In the genomic region with DNA sequence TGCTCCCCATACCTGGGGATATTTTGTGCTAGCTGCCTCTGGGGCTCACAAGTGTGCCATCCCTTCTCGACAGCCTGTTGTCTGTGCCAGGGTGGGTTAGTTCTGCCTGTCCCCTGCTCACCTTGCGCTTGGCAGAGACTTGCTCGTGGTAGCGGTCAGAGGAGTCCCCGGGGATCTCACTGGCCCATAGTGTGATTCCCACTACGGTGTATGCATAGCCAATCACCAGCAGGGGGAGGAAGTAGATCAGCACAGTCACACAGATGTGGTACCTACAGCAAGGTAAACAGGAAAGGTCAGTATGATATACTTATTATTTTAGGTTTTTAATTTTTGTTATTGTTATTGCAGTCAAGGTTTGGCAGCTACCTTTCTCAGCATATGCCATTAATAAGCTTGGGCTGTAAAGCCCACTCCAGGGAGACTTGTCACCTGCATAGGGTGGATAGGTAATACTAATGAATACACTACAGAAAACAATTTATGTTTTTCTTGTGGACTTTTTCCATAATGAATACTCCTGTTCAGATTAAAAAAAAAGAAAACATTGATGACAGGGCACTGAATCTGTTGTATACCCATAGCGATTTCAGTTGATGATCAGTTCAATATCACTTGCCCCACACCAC, we compare ENCODE assay signal across 8 cellular contexts.
DNase-seq lines count a peak whose midpoint lies in the region; ATAC-seq, FAIRE-seq and TF ChIP-seq lines count a peak whose summit lies in the region.

No MANE protein-coding gene starts in this region.

- TF ChIP-seq EP300 in Ishikawa (IDR thresholded peaks at IDR 0.05; ENCODE audit: borderline replicate concordance) = no peak

- no peaks in the 10 kb centered on the region for H3K27me3 ChIP-seq in heart left ventricle

- DNase-seq in heart left ventricle (peak in 1 of 5 donors; percentile 35), Right ventricle myocardium inferior (ENCODE audit: missing footprints) (no peak), SK-N-DZ (ENCODE audit: low spot score) (peak; percentile 64), left ventricle myocardium superior (no peak), urothelium cell line (ENCODE audit: low spot score) (peak; percentile 76)
- no peak for DNase-seq in central memory CD4-positive, alpha-beta T cell

- peaks cover 0 to 2% (median 0%) of the 10 kb centered on the region in 12 donors for H3K4me1 ChIP-seq in heart left ventricle

- peak in 3 of 4 donors; percentile 44 to 57 (median 46) for ATAC-seq in heart left ventricle
- no peak for ATAC-seq in Right ventricle myocardium inferior
- peak; percentile 84 for ATAC-seq in GM21723 (IDR thresholded peaks at IDR 0.05; ENCODE audit: unreplicated experiment)
- ATAC-seq in left ventricle myocardium superior = peak; percentile 37

- no peak for TF ChIP-seq POLR2A in heart left ventricle (IDR thresholded peaks at IDR 0.05)

- TF ChIP-seq CTCF in heart left ventricle (IDR thresholded peaks at IDR 0.05) = peak; percentile 26 to 45 (median 38)

- peak; percentile 61 for TF ChIP-seq RAD21 in Ishikawa (IDR thresholded peaks at IDR 0.05; ENCODE audit: low read depth)

- FAIRE-seq in urothelium cell line (lab: Jason Lieb, UNC) = peak; percentile 66

- no peaks in the 10 kb centered on the region for H3K9me3 ChIP-seq in heart left ventricle

- intact Hi-C loops in heart left ventricle (cut with DNase I) = loop anchor here in 1 of 10 donors (10.0 kb wide), 1 partner anchor 129 kb away; no protein-coding TSS in a partner anchor
- intact Hi-C loops in Right ventricle myocardium inferior (cut with DNase I) = no loop called here
- intact Hi-C loops in left ventricle myocardium superior (cut with micrococcal nuclease) = no loop called here

- H3K4me3 ChIP-seq in heart left ventricle = no peak overlapping the region

- H3K27ac ChIP-seq in heart left ventricle = no peak overlapping the region

- H3K36me3 ChIP-seq in heart left ventricle = no peaks in the 10 kb centered on the region

- WGBS in heart left ventricle, 4 donors = 57 to 67% (median 59%) methylated on average over 7 of the region's 7 CpGs

TF ChIP-seq in Ishikawa, 13 proteins besides CTCF, POLR2A, EP300 and RAD21:
- TF ChIP-seq, protein P1, sequence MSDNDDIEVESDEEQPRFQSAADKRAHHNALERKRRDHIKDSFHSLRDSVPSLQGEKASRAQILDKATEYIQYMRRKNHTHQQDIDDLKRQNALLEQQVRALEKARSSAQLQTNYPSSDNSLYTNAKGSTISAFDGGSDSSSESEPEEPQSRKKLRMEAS (IDR thresholded peaks at IDR 0.05) = no peak
- TF ChIP-seq, protein P2, sequence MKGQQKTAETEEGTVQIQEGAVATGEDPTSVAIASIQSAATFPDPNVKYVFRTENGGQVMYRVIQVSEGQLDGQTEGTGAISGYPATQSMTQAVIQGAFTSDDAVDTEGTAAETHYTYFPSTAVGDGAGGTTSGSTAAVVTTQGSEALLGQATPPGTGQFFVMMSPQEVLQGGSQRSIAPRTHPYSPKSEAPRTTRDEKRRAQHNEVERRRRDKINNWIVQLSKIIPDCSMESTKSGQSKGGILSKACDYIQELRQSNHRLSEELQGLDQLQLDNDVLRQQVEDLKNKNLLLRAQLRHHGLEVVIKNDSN (IDR thresholded peaks at IDR 0.05) = no peak
- TF ChIP-seq CEBPB (IDR thresholded peaks at IDR 0.05) = no peak
- TF ChIP-seq CREB1 (IDR thresholded peaks at IDR 0.05; ENCODE audit: low read depth) = no peak
- no peak for TF ChIP-seq FOXM1 (IDR thresholded peaks at IDR 0.05; ENCODE audit: borderline replicate concordance, low read depth)
- no peak for TF ChIP-seq TEAD4 (IDR thresholded peaks at IDR 0.05)
- TF ChIP-seq ZBTB7A (IDR thresholded peaks at IDR 0.05; ENCODE audit: low read depth) = no peak
- no peak for TF ChIP-seq EGR1 (IDR thresholded peaks at IDR 0.05)
- TF ChIP-seq TAF1 (IDR thresholded peaks at IDR 0.05; ENCODE audit: low read depth) = no peak
- TF ChIP-seq, protein P3, sequence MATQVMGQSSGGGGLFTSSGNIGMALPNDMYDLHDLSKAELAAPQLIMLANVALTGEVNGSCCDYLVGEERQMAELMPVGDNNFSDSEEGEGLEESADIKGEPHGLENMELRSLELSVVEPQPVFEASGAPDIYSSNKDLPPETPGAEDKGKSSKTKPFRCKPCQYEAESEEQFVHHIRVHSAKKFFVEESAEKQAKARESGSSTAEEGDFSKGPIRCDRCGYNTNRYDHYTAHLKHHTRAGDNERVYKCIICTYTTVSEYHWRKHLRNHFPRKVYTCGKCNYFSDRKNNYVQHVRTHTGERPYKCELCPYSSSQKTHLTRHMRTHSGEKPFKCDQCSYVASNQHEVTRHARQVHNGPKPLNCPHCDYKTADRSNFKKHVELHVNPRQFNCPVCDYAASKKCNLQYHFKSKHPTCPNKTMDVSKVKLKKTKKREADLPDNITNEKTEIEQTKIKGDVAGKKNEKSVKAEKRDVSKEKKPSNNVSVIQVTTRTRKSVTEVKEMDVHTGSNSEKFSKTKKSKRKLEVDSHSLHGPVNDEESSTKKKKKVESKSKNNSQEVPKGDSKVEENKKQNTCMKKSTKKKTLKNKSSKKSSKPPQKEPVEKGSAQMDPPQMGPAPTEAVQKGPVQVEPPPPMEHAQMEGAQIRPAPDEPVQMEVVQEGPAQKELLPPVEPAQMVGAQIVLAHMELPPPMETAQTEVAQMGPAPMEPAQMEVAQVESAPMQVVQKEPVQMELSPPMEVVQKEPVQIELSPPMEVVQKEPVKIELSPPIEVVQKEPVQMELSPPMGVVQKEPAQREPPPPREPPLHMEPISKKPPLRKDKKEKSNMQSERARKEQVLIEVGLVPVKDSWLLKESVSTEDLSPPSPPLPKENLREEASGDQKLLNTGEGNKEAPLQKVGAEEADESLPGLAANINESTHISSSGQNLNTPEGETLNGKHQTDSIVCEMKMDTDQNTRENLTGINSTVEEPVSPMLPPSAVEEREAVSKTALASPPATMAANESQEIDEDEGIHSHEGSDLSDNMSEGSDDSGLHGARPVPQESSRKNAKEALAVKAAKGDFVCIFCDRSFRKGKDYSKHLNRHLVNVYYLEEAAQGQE (IDR thresholded peaks at IDR 0.05; ENCODE audit: low read depth) = no peak
- TF ChIP-seq NFIC (IDR thresholded peaks at IDR 0.05) = no peak
- TF ChIP-seq TCF12 (IDR thresholded peaks at IDR 0.05; ENCODE audit: low read depth) = no peak
- no peak for TF ChIP-seq YY1 (IDR thresholded peaks at IDR 0.05; ENCODE audit: low read depth)

Comparison
In these comparisons a context has a peak if more than half of its experiments do, and no peak if none do; other contexts are left out.
1. DNase-seq: peak in SK-N-DZ (single experiment) and urothelium cell line (single experiment); none in Right ventricle myocardium inferior (single experiment), left ventricle myocardium superior (single experiment) and central memory CD4-positive, alpha-beta T cell (single experiment).